Comparison of ENCODE assay signal across 19 cellular contexts in genomic region chr1:45037456-45037855, GRCh38. TPM values are rescaled to one million over a fixed set of nuclear protein-coding genes. Genes with fewer than 3 reads are reported as not detected.
DNase-seq lines count a peak whose midpoint lies in the region; ATAC-seq and TF ChIP-seq lines count a peak whose summit lies in the region.
"Had no signal": no experiment of that assay in that cellular context is flagged by ENCODE, and none has a peak within 500 bp of the region (broad histone marks: within the 10 kb centered on the region; RNA-seq: fewer than 3 reads in every experiment).

No MANE protein-coding gene starts in this region.

- H3K9ac ChIP-seq in PC-3 (ENCODE audit: low read length), result no peak overlapping the region

- no peaks in the 10 kb centered on the region for H3K27me3 Mint-ChIP-seq in activated T-cell treated with anti-CD3 and anti-CD28 coated beads, Interleukin-2, amount 50 U/mL, for 72 hours (ENCODE audit: low read depth)
- H3K27me3 Mint-ChIP-seq in stimulated activated naive CD8-positive, alpha-beta T cell treated with anti-CD3 and anti-CD28 coated beads, Interleukin-15, Interleukin-2, amounts not matched to agents 100 ng/mL and 50 ng/mL, for 24 hours, result no peaks in the 10 kb centered on the region
- no peaks in the 10 kb centered on the region for H3K27me3 Mint-ChIP-seq in type B pancreatic cell
- H3K27me3 Mint-ChIP-seq: activated CD4-positive, alpha-beta T cell treated with anti-CD3 and anti-CD28 coated beads, Interleukin-2, amount 10 ng/mL, durations not matched to agents 24 days and 14 days had no signal

- peaks cover 18% of the 10 kb centered on the region for H3K4me1 Mint-ChIP-seq in activated T-cell treated with anti-CD3 and anti-CD28 coated beads, Interleukin-2, amount 50 U/mL, for 72 hours (ENCODE audit: low read depth)
- H3K4me1 Mint-ChIP-seq in stimulated activated naive CD8-positive, alpha-beta T cell treated with anti-CD3 and anti-CD28 coated beads, Interleukin-15, Interleukin-2, amounts not matched to agents 100 ng/mL and 50 ng/mL, for 24 hours (ENCODE audit: low read depth), result peaks cover 24% of the 10 kb centered on the region
- H3K4me1 Mint-ChIP-seq in type B pancreatic cell (ENCODE audit: unreplicated experiment), result no peaks in the 10 kb centered on the region

- CTCF ChIA-PET in PC-3 (lab: Charles Lee), result no interaction called here

- no peak overlapping the region for H3K27ac ChIP-seq in PC-3 (ENCODE audit: low read length)
- H3K27ac ChIP-seq: colonic mucosa, vagina had no signal

- H3K9me2 ChIP-seq in PC-3 (replicated peaks; ENCODE audit: low read length), result no peaks in the 10 kb centered on the region

- H3K4me3 Mint-ChIP-seq in activated T-cell treated with anti-CD3 and anti-CD28 coated beads, Interleukin-2, amount 50 U/mL, for 72 hours, result no peak overlapping the region
- H3K4me3 Mint-ChIP-seq in stimulated activated naive CD8-positive, alpha-beta T cell treated with anti-CD3 and anti-CD28 coated beads, Interleukin-15, Interleukin-2, amounts not matched to agents 100 ng/mL and 50 ng/mL, for 24 hours, result no peak overlapping the region
- H3K4me3 Mint-ChIP-seq in type B pancreatic cell, result no peak overlapping the region
- H3K4me3 Mint-ChIP-seq: activated CD4-positive, alpha-beta T cell treated with anti-CD3 and anti-CD28 coated beads, Interleukin-2, amount 10 ng/mL, durations not matched to agents 24 days and 14 days; activated T-helper 1 cell treated with anti-CD3 and anti-CD28 coated beads, Interleukin-12 subunit alpha, Interleukin-12 subunit beta, Interleukin-2, Interleukin-4 antibody, amounts not matched to agents 30 ng/mL and 10 ng/mL and 1 ng/mL, durations not matched to agents 14 hours and 24 hours and 36 hours; nephron progenitor cell; T-helper 1 cell treated with Interleukin-12 subunit alpha and Interleukin-12 subunit beta and Interleukin-4 antibody, amounts not matched to agents 30 μg/mL and 1 μg/mL, for 36 hours had no signal

- no peaks in the 10 kb centered on the region for H3F3A ChIP-seq in PC-3 (ENCODE audit: low read length, unreplicated experiment)

- POLR2A ChIA-PET in PC-3 (lab: Charles Lee; ENCODE audit: unreplicated experiment), result no interaction called here

- H3K9me3 Mint-ChIP-seq in activated T-cell treated with anti-CD3 and anti-CD28 coated beads, Interleukin-2, amount 50 U/mL, for 72 hours, result no peaks in the 10 kb centered on the region
- H3K9me3 Mint-ChIP-seq in stimulated activated naive CD8-positive, alpha-beta T cell treated with anti-CD3 and anti-CD28 coated beads, Interleukin-15, Interleukin-2, amounts not matched to agents 100 ng/mL and 50 ng/mL, for 24 hours, result no peaks in the 10 kb centered on the region
- no peaks in the 10 kb centered on the region for H3K9me3 Mint-ChIP-seq in type B pancreatic cell
- H3K9me3 Mint-ChIP-seq: activated CD4-positive, alpha-beta T cell treated with anti-CD3 and anti-CD28 coated beads, Interleukin-2, amount 10 ng/mL, durations not matched to agents 24 days and 14 days; activated T-helper 1 cell treated with anti-CD3 and anti-CD28 coated beads, Interleukin-12 subunit alpha, Interleukin-12 subunit beta, Interleukin-2, Interleukin-4 antibody, amounts not matched to agents 30 ng/mL and 10 ng/mL and 1 ng/mL, durations not matched to agents 14 hours and 24 hours and 36 hours; nephron progenitor cell; T-helper 1 cell treated with Interleukin-12 subunit alpha and Interleukin-12 subunit beta and Interleukin-4 antibody, amounts not matched to agents 30 μg/mL and 1 μg/mL, for 36 hours had no signal

- no peaks in the 10 kb centered on the region for H3K79me2 ChIP-seq in PC-3 (ENCODE audit: low read length)

- no peaks in the 10 kb centered on the region for H3K36me3 Mint-ChIP-seq in activated T-cell treated with anti-CD3 and anti-CD28 coated beads, Interleukin-2, amount 50 U/mL, for 72 hours (ENCODE audit: insufficient read depth in 2 of 2)
- H3K36me3 Mint-ChIP-seq in stimulated activated naive CD8-positive, alpha-beta T cell treated with anti-CD3 and anti-CD28 coated beads, Interleukin-15, Interleukin-2, amounts not matched to agents 100 ng/mL and 50 ng/mL, for 24 hours (ENCODE audit: low read depth), result no peaks in the 10 kb centered on the region
- no peaks in the 10 kb centered on the region for H3K36me3 Mint-ChIP-seq in type B pancreatic cell

- H3K27me3 ChIP-seq in PC-3 (ENCODE audit: low read length), result no peaks in the 10 kb centered on the region
- H3K27me3 ChIP-seq: colonic mucosa, vagina had no signal

- DNase-seq in activated T-cell treated with anti-CD3 and anti-CD28 coated beads, Interleukin-2, amount 50 U/mL, for 72 hours, result no peak
- no peak for DNase-seq in activated T-cell treated with anti-CD3 and anti-CD28 coated beads for 4 hours
- peak; percentile 28 for DNase-seq in PC-3
- peak; percentile 33 for DNase-seq in choroid plexus epithelial cell (ENCODE audit: low read depth)
- no peak for DNase-seq in NCI-H2029 (lab: John Stamatoyannopoulos, UW)
- DNase-seq in type B pancreatic cell (ENCODE audit: extremely low spot score, unreplicated experiment), result no peak
- DNase-seq: activated CD4-positive, alpha-beta T cell treated with anti-CD3 and anti-CD28 coated beads, Interleukin-2, amount 10 ng/mL, durations not matched to agents 24 days and 14 days; aorta; colonic mucosa; mammary epithelial cell; NCI-H146; nephron progenitor cell; stimulated activated naive CD4-positive, alpha-beta T cell treated with Interleukin-2 at 50 U/mL for 16 hours had no signal

- H3K4me2 ChIP-seq in PC-3 (ENCODE audit: low read length), result no peak overlapping the region

- no TSS peak for BruUV-seq in PC-3 (replicated peaks; lab: Mats Ljungman, UMichigan)

- H3K4me3 ChIP-seq in PC-3 (ENCODE audit: low read length), result no peak overlapping the region
- H3K4me3 ChIP-seq in choroid plexus epithelial cell (ENCODE audit: low read depth, low read length), result no peak overlapping the region
- H3K4me3 ChIP-seq: colonic mucosa, vagina had no signal

- H4K20me1 ChIP-seq in PC-3 (ENCODE audit: low read length), result no peaks in the 10 kb centered on the region

- H2AFZ ChIP-seq in PC-3 (ENCODE audit: low read length), result no peak overlapping the region

- ATAC-seq in activated T-cell treated with anti-CD3 and anti-CD28 coated beads, Interleukin-2, amount 50 U/mL, for 72 hours (replicated peaks in 1 of 2), result peak; percentile 91 to 95
- ATAC-seq in PC-3, result 0 out of 2 replicates have a peak, but pooled peaks have one; percentile 20
- no peak for ATAC-seq in GM21381 (IDR thresholded peaks at IDR 0.05; ENCODE audit: unreplicated experiment)
- ATAC-seq: Right ventricle myocardium inferior had no signal

- TF ChIP-seq CTCF in PC-3 (conservative IDR thresholded peaks at IDR 0.05; ENCODE audit: low read depth, low read length) (no peak), choroid plexus epithelial cell (conservative IDR thresholded peaks at IDR 0.05; ENCODE audit: low read depth, low read length) (no peak), type B pancreatic cell (conservative IDR thresholded peaks at IDR 0.05) (no peak)

- no peaks in the 10 kb centered on the region for H3K4me1 ChIP-seq in PC-3 (ENCODE audit: insufficient read depth, low read length)
- H3K4me1 ChIP-seq: vagina had no signal

- intact Hi-C loops in PC-3 (cut with micrococcal nuclease), result no loop called here

- H3K36me3 ChIP-seq in PC-3 (ENCODE audit: low read depth, low read length), result no peaks in the 10 kb centered on the region
- H3K36me3 ChIP-seq: colonic mucosa had no signal

- H3K27ac Mint-ChIP-seq in activated T-cell treated with anti-CD3 and anti-CD28 coated beads, Interleukin-2, amount 50 U/mL, for 72 hours, result no peak overlapping the region
- peak overlapping the region; percentile 9 for H3K27ac Mint-ChIP-seq in stimulated activated naive CD8-positive, alpha-beta T cell treated with anti-CD3 and anti-CD28 coated beads, Interleukin-15, Interleukin-2, amounts not matched to agents 100 ng/mL and 50 ng/mL, for 24 hours
- H3K27ac Mint-ChIP-seq in type B pancreatic cell, result no peak overlapping the region
- H3K27ac Mint-ChIP-seq: activated CD4-positive, alpha-beta T cell treated with anti-CD3 and anti-CD28 coated beads, Interleukin-2, amount 10 ng/mL, durations not matched to agents 24 days and 14 days; activated T-helper 1 cell treated with anti-CD3 and anti-CD28 coated beads, Interleukin-12 subunit alpha, Interleukin-12 subunit beta, Interleukin-2, Interleukin-4 antibody, amounts not matched to agents 30 ng/mL and 10 ng/mL and 1 ng/mL, durations not matched to agents 14 hours and 24 hours and 36 hours; nephron progenitor cell; T-helper 1 cell treated with Interleukin-12 subunit alpha and Interleukin-12 subunit beta and Interleukin-4 antibody, amounts not matched to agents 30 μg/mL and 1 μg/mL, for 36 hours had no signal

- no peaks in the 10 kb centered on the region for H3K9me3 ChIP-seq in PC-3 (ENCODE audit: low read length)
- H3K9me3 ChIP-seq: colonic mucosa, vagina had no signal

RNA-seq across cellular contexts. Expression of gene UROD, which starts 25.4 kb away (rescaled TPM):
- total RNA-seq in activated T-cell treated with anti-CD3 and anti-CD28 coated beads, Interleukin-2, amount 50 U/mL, for 72 hours, result 10 to 100 TPM; 65.6 to 75.6 TPM
- 167 and 168 TPM in 2 replicates for total RNA-seq in PC-3 (2014; rRNA removed)
- 49.4 and 84.7 TPM in 2 replicates for total RNA-seq in type B pancreatic cell (ENCODE audit: low replicate concordance)

RNA-seq across cellular contexts. Expression of gene HECTD3, which starts 26.3 kb away (rescaled TPM):
- total RNA-seq in activated T-cell treated with anti-CD3 and anti-CD28 coated beads, Interleukin-2, amount 50 U/mL, for 72 hours, result 10 to 100 TPM; 34.1 to 36.2 TPM
- total RNA-seq in PC-3 (2014; rRNA removed) (25.3 and 32.8 TPM in 2 replicates), type B pancreatic cell (ENCODE audit: low replicate concordance) (33.9 and 45.7 TPM in 2 replicates)

RNA-seq across cellular contexts. Expression of gene EIF2B3, which starts 51.1 kb away (rescaled TPM):
- total RNA-seq in activated T-cell treated with anti-CD3 and anti-CD28 coated beads, Interleukin-2, amount 50 U/mL, for 72 hours, result 10 to 100 TPM; 22.5 to 28.5 TPM
- total RNA-seq in PC-3 (2014; rRNA removed) (37.1 and 38.9 TPM in 2 replicates), type B pancreatic cell (ENCODE audit: low replicate concordance) (16.1 and 21.9 TPM in 2 replicates)

Comparison
In these comparisons a context has a peak if more than half of its experiments do, and no peak if none do; other contexts are left out.
1. DNase-seq: peak in PC-3 (single experiment) and choroid plexus epithelial cell (single experiment); none in activated T-cell treated with anti-CD3 and anti-CD28 coated beads, Interleukin-2, amount 50 U/mL, for 72 hours (0 of 2), activated T-cell treated with anti-CD3 and anti-CD28 coated beads for 4 hours (single experiment), NCI-H2029 (single experiment) and type B pancreatic cell (single experiment).